9 cellular contexts compared by ENCODE assay signal in genomic region chr3:141575879-141576743, GRCh38.
A peak's percentile ranks its signal among the peaks of the same experiment; 100 is the strongest.
DNase-seq lines count a peak whose midpoint lies in the region.
"Had no signal": no experiment of that assay in that cellular context is flagged by ENCODE, and none has a peak within 500 bp of the region (broad histone marks: within the 10 kb centered on the region; RNA-seq: fewer than 3 reads in every experiment).

No MANE protein-coding gene starts in this region.

- H3K23ac ChIP-seq in mesenchymal stem cell (ENCODE audit: low read length in 2 of 2), result no peak overlapping the region

- H3K18ac ChIP-seq in mesenchymal stem cell (ENCODE audit: low read depth in 1 of 2, low read length in 2 of 2), result no peak overlapping the region

- no peak overlapping the region for H2BK5ac ChIP-seq in mesenchymal stem cell (ENCODE audit: low read depth, low read length, poor library complexity, severe bottlenecking)

- H3K4me3 ChIP-seq in mesenchymal stem cell (ENCODE audit: insufficient read depth in 1 of 2, low read depth in 1 of 2, low read length in 2 of 2), result peak overlapping the region in 1 of 2 experiments; percentile 5
- H3K4me3 ChIP-seq: BLaER1 treated with 17β-estradiol and CSF1 and Interleukin-3, amounts not matched to agents 10 nM and 100 nM had no signal

- no peak overlapping the region for H4K8ac ChIP-seq in mesenchymal stem cell (ENCODE audit: low read length)

- H3K14ac ChIP-seq in mesenchymal stem cell (ENCODE audit: low read length in 2 of 2), result no peak overlapping the region

- peaks cover 5 to 80% of the 10 kb centered on the region in 2 experiments for H3K36me3 ChIP-seq in mesenchymal stem cell (ENCODE audit: control insufficient read depth in 1 of 2, insufficient read depth in 2 of 2, low read depth in 1 of 2, low read length in 2 of 2)

- peaks cover 3% of the 10 kb centered on the region for H3K79me1 ChIP-seq in mesenchymal stem cell (replicated peaks; ENCODE audit: low read length, poor library complexity, severe bottlenecking)

- no peak overlapping the region for H3K4ac ChIP-seq in mesenchymal stem cell (ENCODE audit: low read depth in 1 of 2, low read length in 2 of 2)

- no peak overlapping the region for H2AFZ ChIP-seq in mesenchymal stem cell (ENCODE audit: low read depth, low read length)

- DNase-seq in DMS79 treated with DMSO at 0.1 percent for 48 hours (lab: John Stamatoyannopoulos, UW) (peak; percentile 33), DMS79 (lab: John Stamatoyannopoulos, UW) (no peak), H4 (ENCODE audit: low spot score) (peak; percentile 21), NCI-H69 (lab: John Stamatoyannopoulos, UW) (peak; percentile 10), T47D (ENCODE audit: low read depth in 1 of 2, low spot score in 1 of 2) (peak; percentile 27 to 59), mesenchymal stem cell (peak; percentile 34)
- no peak for DNase-seq in stimulated activated CD4-positive, alpha-beta T cell treated with anti-CD3 and anti-CD28 coated beads, Interleukin-15, amount 100 ng/mL, for 24 hours
- DNase-seq in stimulated activated CD4-positive, alpha-beta T cell treated with anti-CD3 and anti-CD28 coated beads, Interleukin-2, amount 100 ng/mL, for 24 hours, result no peak

- H3K4me1 ChIP-seq in mesenchymal stem cell (ENCODE audit: control insufficient read depth, insufficient read depth, low read depth, low read length), result no peaks in the 10 kb centered on the region
- H3K4me1 ChIP-seq: BLaER1 treated with 17β-estradiol and CSF1 and Interleukin-3, amounts not matched to agents 10 nM and 100 nM had no signal

- H2AK5ac ChIP-seq in mesenchymal stem cell (ENCODE audit: low read length, severe bottlenecking), result no peak overlapping the region

- H3K4me2 ChIP-seq in mesenchymal stem cell (ENCODE audit: low read length, poor library complexity, severe bottlenecking), result no peak overlapping the region

- WGBS in mesenchymal stem cell, result 87% methylated on average over 4 of the region's 13 CpGs

- in situ Hi-C loops in T47D (cut with HindIII; ENCODE audit: low pct_unique_long_range_greater_than_20kb, low sequenced_read_pairs), result no loop called here

- H3K27me3 ChIP-seq in mesenchymal stem cell (ENCODE audit: control insufficient read depth in 1 of 2, insufficient read depth in 1 of 2, low read length in 2 of 2), result no peaks in the 10 kb centered on the region
- H3K27me3 ChIP-seq: BLaER1 treated with 17β-estradiol and CSF1 and Interleukin-3, amounts not matched to agents 10 nM and 100 nM had no signal

- no peak overlapping the region for H2BK120ac ChIP-seq in mesenchymal stem cell (ENCODE audit: low read depth, low read length)

- peak overlapping the region; percentile 39 for H3K9ac ChIP-seq in mesenchymal stem cell (ENCODE audit: low read length)

- no peaks in the 10 kb centered on the region for H3K9me3 ChIP-seq in mesenchymal stem cell (ENCODE audit: control insufficient read depth, low read length)
- H3K9me3 ChIP-seq: BLaER1 treated with 17β-estradiol and CSF1 and Interleukin-3, amounts not matched to agents 10 nM and 100 nM had no signal

- H2BK12ac ChIP-seq in mesenchymal stem cell (ENCODE audit: low read length in 2 of 2), result no peak overlapping the region

- no peak overlapping the region for H2BK15ac ChIP-seq in mesenchymal stem cell (ENCODE audit: low read depth, poor library complexity, severe bottlenecking)

- H3K27ac ChIP-seq in mesenchymal stem cell (ENCODE audit: low read length, poor library complexity, severe bottlenecking), result no peak overlapping the region
- H3K27ac ChIP-seq: BLaER1 treated with 17β-estradiol and CSF1 and Interleukin-3, amounts not matched to agents 10 nM and 100 nM had no signal

- H4K91ac ChIP-seq in mesenchymal stem cell (ENCODE audit: low read length), result no peak overlapping the region

Comparison
In these comparisons a context has a peak if more than half of its experiments do, and no peak if none do; other contexts are left out.
1. DNase-seq: peak in DMS79 treated with DMSO at 0.1 percent for 48 hours (single experiment), H4 (single experiment), NCI-H69 (single experiment), T47D (2 of 2) and mesenchymal stem cell (single experiment); none in DMS79 (single experiment), stimulated activated CD4-positive, alpha-beta T cell treated with anti-CD3 and anti-CD28 coated beads, Interleukin-15, amount 100 ng/mL, for 24 hours (single experiment) and stimulated activated CD4-positive, alpha-beta T cell treated with anti-CD3 and anti-CD28 coated beads, Interleukin-2, amount 100 ng/mL, for 24 hours (0 of 2).